Comparison of ENCODE assay signal across 9 cellular contexts in genomic region chr15:89206908-89207331, GRCh38. TPM values are rescaled to one million over a fixed set of nuclear protein-coding genes. Genes with fewer than 3 reads are reported as not detected.
A peak's percentile ranks its signal among the peaks of the same experiment; 100 is the strongest.
DNase-seq lines count a peak whose midpoint lies in the region; ATAC-seq and TF ChIP-seq lines count a peak whose summit lies in the region.
"Had no signal": no experiment of that assay in that cellular context is flagged by ENCODE, and none has a peak within 500 bp of the region (broad histone marks: within the 10 kb centered on the region; RNA-seq: fewer than 3 reads in every experiment).

No MANE protein-coding gene starts in this region.

- DNase-seq in NCI-H1417 (lab: John Stamatoyannopoulos, UW) (peak; percentile 56 to 83 (median 61)), NCI-H1417 treated with DMSO at 0.1 percent for 48 hours (lab: John Stamatoyannopoulos, UW) (no peak), NCI-H226 (peak; percentile 50), cerebellum (ENCODE audit: low spot score) (peak; percentile 79)
- peak; percentile 70 to 75 for DNase-seq in activated CD4-positive, alpha-beta T cell treated with anti-CD3 and anti-CD28 coated beads for 4 hours
- peak; percentile 79 for DNase-seq in stimulated activated CD4-positive, alpha-beta T cell treated with anti-CD3 and anti-CD28 coated beads, Interleukin-4, amount 100 ng/mL, for 24 hours

- peak overlapping the region in 1 of 2 donors; percentile 56 for H3K9ac ChIP-seq in liver (ENCODE audit: low read depth in 1 of 2, low read length in 2 of 2)

- no peak overlapping the region for H3K27ac ChIP-seq in liver (ENCODE audit: low read depth in 1 of 2, low read length in 2 of 2)
- H3K27ac ChIP-seq: BLaER1 treated with 17β-estradiol and CSF1 and Interleukin-3, amounts not matched to agents 10 nM and 100 nM had no signal

- ATAC-seq in HG02938 (IDR thresholded peaks at IDR 0.05; ENCODE audit: unreplicated experiment) = peak; percentile 61

- no peaks in the 10 kb centered on the region for H3K36me3 ChIP-seq in liver (ENCODE audit: control insufficient read depth in 4 of 4, insufficient read depth in 3 of 4, low read depth in 1 of 4, low read length in 3 of 4)
- H3K36me3 ChIP-seq: BLaER1 treated with 17β-estradiol and CSF1 and Interleukin-3, amounts not matched to agents 10 nM and 100 nM had no signal

- WGBS in liver = under 1% methylated on average over 14 of the region's 14 CpGs

- H3K4me1 ChIP-seq in liver (ENCODE audit: control insufficient read depth in 4 of 4, insufficient read depth in 4 of 4, low read length in 3 of 4) = peaks cover 0 to 8% (median 2%) of the 10 kb centered on the region in 4 donors

- no peaks in the 10 kb centered on the region for H3K9me3 ChIP-seq in liver (ENCODE audit: control insufficient read depth in 4 of 4, low read length in 3 of 4)
- H3K9me3 ChIP-seq: BLaER1 treated with 17β-estradiol and CSF1 and Interleukin-3, amounts not matched to agents 10 nM and 100 nM had no signal

- TF ChIP-seq CTCF in liver (IDR thresholded peaks at IDR 0.05; ENCODE audit: low read depth, low read length, missing input control) = peak; percentile 89

- H3K4me3 ChIP-seq in liver (ENCODE audit: low read depth in 1 of 3, low read length in 3 of 3) = peak overlapping the region in 1 of 3 donors; percentile 7
- H3K4me3 ChIP-seq: BLaER1 treated with 17β-estradiol and CSF1 and Interleukin-3, amounts not matched to agents 10 nM and 100 nM had no signal

- H3K27me3 ChIP-seq in liver (ENCODE audit: control insufficient read depth in 4 of 4, insufficient read depth in 4 of 4, low read length in 3 of 4) = no peaks in the 10 kb centered on the region
- H3K27me3 ChIP-seq: BLaER1 treated with 17β-estradiol and CSF1 and Interleukin-3, amounts not matched to agents 10 nM and 100 nM had no signal

- TF ChIP-seq RAD21 in liver (IDR thresholded peaks at IDR 0.05) = peak; percentile 82 to 85

TF ChIP-seq in liver, 16 proteins besides CTCF, POLR2A, EP300 and RAD21:
- TF ChIP-seq RXRA (IDR thresholded peaks at IDR 0.05) (no peak), FOXA1 (IDR thresholded peaks at IDR 0.05) (no peak), REST (IDR thresholded peaks at IDR 0.05) (no peak), JUND (IDR thresholded peaks at IDR 0.05) (no peak), TAF1 (conservative IDR thresholded peaks at IDR 0.05) (no peak)
- TF ChIP-seq, protein P1, sequence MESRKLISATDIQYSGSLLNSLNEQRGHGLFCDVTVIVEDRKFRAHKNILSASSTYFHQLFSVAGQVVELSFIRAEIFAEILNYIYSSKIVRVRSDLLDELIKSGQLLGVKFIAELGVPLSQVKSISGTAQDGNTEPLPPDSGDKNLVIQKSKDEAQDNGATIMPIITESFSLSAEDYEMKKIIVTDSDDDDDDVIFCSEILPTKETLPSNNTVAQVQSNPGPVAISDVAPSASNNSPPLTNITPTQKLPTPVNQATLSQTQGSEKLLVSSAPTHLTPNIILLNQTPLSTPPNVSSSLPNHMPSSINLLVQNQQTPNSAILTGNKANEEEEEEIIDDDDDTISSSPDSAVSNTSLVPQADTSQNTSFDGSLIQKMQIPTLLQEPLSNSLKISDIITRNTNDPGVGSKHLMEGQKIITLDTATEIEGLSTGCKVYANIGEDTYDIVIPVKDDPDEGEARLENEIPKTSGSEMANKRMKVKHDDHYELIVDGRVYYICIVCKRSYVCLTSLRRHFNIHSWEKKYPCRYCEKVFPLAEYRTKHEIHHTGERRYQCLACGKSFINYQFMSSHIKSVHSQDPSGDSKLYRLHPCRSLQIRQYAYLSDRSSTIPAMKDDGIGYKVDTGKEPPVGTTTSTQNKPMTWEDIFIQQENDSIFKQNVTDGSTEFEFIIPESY (IDR thresholded peaks at IDR 0.05) = no peak

RNA-seq across cellular contexts. Expression of gene RLBP1, which starts 14.5 kb away (rescaled TPM):
- total RNA-seq in cerebellum = 0.18 TPM
- not detected for total RNA-seq in liver
- polyA plus RNA-seq in liver = under 1 TPM in 1 of 2 donors, not detected in 1; 0.17 TPM

RNA-seq across cellular contexts. Expression of gene FANCI, which starts 36.9 kb away (rescaled TPM):
- 29.4 TPM for total RNA-seq in cerebellum
- total RNA-seq in liver = 10 to 100 TPM in 1 of 2 donors, 1 to 10 TPM in 1; 1.8 to 41.9 TPM
- 1 to 10 TPM; 1.7 to 2.7 TPM for polyA plus RNA-seq in liver
